ENCODE assay signal across 29 cellular contexts in genomic region chr20:16612708-16613107, GRCh38.
"Had no signal": no experiment of that assay in that cellular context is flagged by ENCODE, and none has a peak within 500 bp of the region (broad histone marks: within the 10 kb centered on the region; RNA-seq: fewer than 3 reads in every experiment).

No MANE protein-coding gene starts in this region.

- H3K9me3 ChIP-seq: ascending aorta, breast epithelium, Peyer's patch, SK-N-SH had no signal

- H3K4me1 ChIP-seq: breast epithelium had no signal

- ATAC-seq: activated CD8-positive, alpha-beta T cell treated with anti-CD3 and anti-CD28 coated beads for 36 hours; activated T-cell treated with anti-CD3 and anti-CD28 coated beads, Interleukin-2, amount 50 U/mL, for 72 hours; activated T-helper 17 cell treated with anti-CD3 and anti-CD28 coated beads, Interleukin-2, amount 50 U/mL, for 72 hours; PC-3 had no signal

- H3K27me3 ChIP-seq: ascending aorta, breast epithelium, Peyer's patch had no signal

- DNase-seq: activated CD4-positive, alpha-beta T cell treated with anti-CD3 and anti-CD28 coated beads, Interleukin-2, amount 10 ng/mL, durations not matched to agents 24 days and 14 days; activated CD4-positive, alpha-beta T cell treated with anti-CD3 and anti-CD28 coated beads, Interleukin-2, amount 50 U/mL, for 4 hours; activated CD8-positive, alpha-beta T cell treated with anti-CD3 and anti-CD28 coated beads for 36 hours; activated effector memory CD4-positive, alpha-beta T cell treated with anti-CD3 and anti-CD28 coated beads, Interleukin-2, amount 50 U/mL, for 16 hours; activated naive CD4-positive, alpha-beta T cell; activated naive CD4-positive, alpha-beta T cell treated with anti-CD3 and anti-CD28 coated beads, Interleukin-2, amount 50 U/mL, for 16 hours; activated naive CD8-positive, alpha-beta T cell treated with anti-CD3 and anti-CD28 coated beads, Interleukin-2, amount 10 ng/mL, durations not matched to agents 7 days and 5 days; activated T-cell treated with anti-CD3 and anti-CD28 coated beads, Interleukin-2, amount 50 U/mL, for 1 hour; activated T-cell treated with anti-CD3 and anti-CD28 coated beads, Interleukin-2, amount 50 U/mL, for 72 hours; amygdala; NCI-H1092 treated with DMSO at 0.1 percent for 48 hours; NCI-H1417; NCI-H146; NCI-H187; NCI-H2029 treated with DMSO at 0.1 percent for 48 hours; NCI-H2107; NCI-H2171; NCI-H510A; NCI-H526; NCI-H748 treated with DMSO at 0.1 percent for 48 hours; NK-92 treated with Interleukin-12 subunit alpha and Interleukin-12 subunit beta, amount 100 ng/mL, for 24 hours; PC-3; Peyer's patch; RPMI8226; SK-N-SH had no signal

- H3K4me3 ChIP-seq: ascending aorta, breast epithelium, Peyer's patch had no signal

- H3K36me3 ChIP-seq: ascending aorta, breast epithelium, Peyer's patch had no signal

- H3K27ac ChIP-seq: ascending aorta, breast epithelium, KMS-11, Peyer's patch had no signal
